ENCODE assay signal across 14 cellular contexts in the genomic region with DNA sequence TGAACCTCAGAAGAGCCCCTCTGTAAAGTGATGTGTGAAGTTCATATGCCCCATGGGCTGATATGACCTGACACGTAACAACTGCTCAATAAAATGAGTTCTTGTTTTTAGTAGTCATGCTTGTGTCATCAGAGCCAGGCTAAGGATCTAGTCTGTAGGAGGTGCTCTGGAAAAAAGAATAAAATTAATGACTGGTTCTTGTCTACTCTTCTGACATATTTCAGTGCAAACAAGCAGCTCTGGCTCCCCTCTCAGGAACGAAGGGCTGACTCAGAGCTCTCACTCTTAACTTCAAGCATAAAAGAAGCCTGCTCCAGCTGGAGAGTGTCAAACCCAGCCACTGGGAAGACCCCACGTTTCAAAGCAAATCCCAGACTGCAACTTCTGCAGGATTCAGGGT.
A peak's percentile ranks its signal among the peaks of the same experiment; 100 is the strongest.
DNase-seq lines count a peak whose midpoint lies in the region; ATAC-seq and TF ChIP-seq lines count a peak whose summit lies in the region.
"Had no signal": no experiment of that assay in that cellular context is flagged by ENCODE, and none has a peak within 500 bp of the region (broad histone marks: within the 10 kb centered on the region; RNA-seq: fewer than 3 reads in every experiment).

No MANE protein-coding gene starts in this region.

- peaks cover 65% of the 10 kb centered on the region for H3K4me1 Mint-ChIP-seq in chondrocyte (ENCODE audit: low read depth)
- H3K4me1 Mint-ChIP-seq: stimulated activated naive B cell treated with anti-CD40 and anti-IgM and Interleukin-4, amounts not matched to agents 10 μg/mL and 1 μg/mL and 100 μg/mL, for 72 hours had no signal

- H3K4me1 ChIP-seq in muscle layer of colon (ENCODE audit: insufficient read depth, low read length) (peaks cover 72% of the 10 kb centered on the region), SJCRH30 (peaks cover 21% of the 10 kb centered on the region)

- H3K27me3 Mint-ChIP-seq in chondrocyte (ENCODE audit: low read depth) = no peaks in the 10 kb centered on the region
- H3K27me3 Mint-ChIP-seq: stimulated activated naive B cell treated with anti-CD40 and anti-IgM and Interleukin-4, amounts not matched to agents 10 μg/mL and 1 μg/mL and 100 μg/mL, for 72 hours had no signal

- DNase-seq in AG08396 (ENCODE audit: low spot score) (peak; percentile 63), GM03348 (ENCODE audit: low spot score) (peak; percentile 72), chondrocyte (ENCODE audit: low spot score) (no peak), SIG-M5 treated with dmso at 0.1 percent for 504 hours (lab: John Stamatoyannopoulos, UW; ENCODE audit: unreplicated experiment) (no peak), SJCRH30 (no peak)
- DNase-seq: activated gamma-delta T cell treated with Interleukin-2 at 50 U/mL for 16 hours; heart right ventricle; NCI-H2107; stimulated activated naive B cell treated with anti-CD40 and anti-IgM and Interleukin-4, amounts not matched to agents 10 μg/mL and 1 μg/mL and 100 μg/mL, for 72 hours had no signal

- H3K36me3 ChIP-seq in muscle layer of colon (ENCODE audit: insufficient read depth, low read length) (no peaks in the 10 kb centered on the region), SJCRH30 (no peaks in the 10 kb centered on the region)
- H3K36me3 ChIP-seq: heart right ventricle, neutrophil had no signal

- no peak for TF ChIP-seq CTCF in chondrocyte (IDR thresholded peaks at IDR 0.05)

- H3K4me3 Mint-ChIP-seq in chondrocyte (ENCODE audit: unreplicated experiment) = no peak overlapping the region
- H3K4me3 Mint-ChIP-seq: stimulated activated naive B cell treated with anti-CD40 and anti-IgM and Interleukin-4, amounts not matched to agents 10 μg/mL and 1 μg/mL and 100 μg/mL, for 72 hours had no signal

- H3K27ac Mint-ChIP-seq in chondrocyte (ENCODE audit: unreplicated experiment) = peak overlapping the region; percentile 43
- H3K27ac Mint-ChIP-seq: stimulated activated naive B cell treated with anti-CD40 and anti-IgM and Interleukin-4, amounts not matched to agents 10 μg/mL and 1 μg/mL and 100 μg/mL, for 72 hours had no signal

- no peaks in the 10 kb centered on the region for H3K27me3 ChIP-seq in muscle layer of colon (ENCODE audit: control insufficient read depth in 1 of 2, insufficient read depth in 2 of 2, low read length in 2 of 2)
- H3K27me3 ChIP-seq in SJCRH30 = no peaks in the 10 kb centered on the region
- H3K27me3 ChIP-seq: heart right ventricle, neutrophil had no signal

- no peaks in the 10 kb centered on the region for H3K9me3 Mint-ChIP-seq in chondrocyte (ENCODE audit: low read depth)

- H3K9me3 ChIP-seq in muscle layer of colon (ENCODE audit: low read length) = no peaks in the 10 kb centered on the region
- H3K9me3 ChIP-seq in SJCRH30 (replicated peaks) = no peaks in the 10 kb centered on the region

- H3K36me3 Mint-ChIP-seq in chondrocyte (ENCODE audit: low read depth) = peaks cover 18% of the 10 kb centered on the region

- ATAC-seq in GM19324 (IDR thresholded peaks at IDR 0.05; ENCODE audit: low FRiP score, unreplicated experiment) = no peak
- ATAC-seq: left lobe of liver; SK-N-SH treated with all-trans-retinoic acid at 6 μM for 48 hours; stimulated activated naive B cell treated with anti-CD40 and anti-IgM and Interleukin-4, amounts not matched to agents 10 μg/mL and 1 μg/mL and 100 μg/mL, for 72 hours had no signal

- no peak overlapping the region for H3K9ac ChIP-seq in muscle layer of colon (ENCODE audit: low read length)

- H3K27ac ChIP-seq in muscle layer of colon (ENCODE audit: low read depth, low read length) (peak overlapping the region; percentile 67), SJCRH30 (no peak overlapping the region)
- H3K27ac ChIP-seq: neutrophil had no signal

- H3K4me3 ChIP-seq in muscle layer of colon (ENCODE audit: low read depth in 1 of 2, low read length in 2 of 2) (peak overlapping the region in 1 of 2 donors; percentile 29), SJCRH30 (no peak overlapping the region)
- H3K4me3 ChIP-seq: heart right ventricle had no signal

Comparison
In these comparisons a context has a peak if more than half of its experiments do, and no peak if none do; other contexts are left out.
1. DNase-seq: peak in AG08396 (single experiment) and GM03348 (single experiment); none in chondrocyte (single experiment), SIG-M5 treated with dmso at 0.1 percent for 504 hours (single experiment) and SJCRH30 (0 of 2).